1 cellular context compared by ENCODE assay signal in the genomic region with DNA sequence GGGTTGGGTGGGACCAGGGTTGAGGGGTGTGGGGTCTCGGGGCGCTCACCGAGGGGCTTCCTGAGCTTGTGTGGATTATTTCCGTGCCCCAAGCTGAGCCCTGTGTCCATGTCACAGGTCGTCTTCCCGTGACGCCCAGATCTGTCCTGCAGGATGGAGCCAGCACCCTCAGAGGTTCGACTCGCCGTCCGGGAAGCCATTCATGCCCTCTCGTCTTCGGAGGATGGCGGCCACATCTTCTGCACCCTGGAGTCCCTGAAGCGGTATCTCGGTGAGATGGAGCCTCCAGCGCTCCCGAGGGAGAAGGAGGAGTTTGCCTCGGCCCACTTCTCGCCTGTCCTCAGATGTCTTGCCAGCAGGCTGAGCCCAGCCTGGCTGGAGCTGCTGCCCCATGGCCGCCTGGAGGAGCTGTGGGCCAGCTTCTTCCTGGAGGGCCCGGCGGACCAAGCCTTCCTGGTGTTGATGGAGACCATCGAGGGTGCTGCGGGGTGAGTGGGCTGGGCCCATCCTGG.
TF ChIP-seq lines count a peak whose summit lies in the region.

No MANE protein-coding gene starts in this region.

TF ChIP-seq in H1, 55 proteins besides CTCF, POLR2A, EP300 and RAD21:
- TF ChIP-seq JUND (IDR thresholded peaks at IDR 0.05; ENCODE audit: low read length) (no peak), GABPA (IDR thresholded peaks at IDR 0.05; ENCODE audit: borderline replicate concordance, insufficient read depth, low read length) (peak; percentile 50; the same call in 1 of the 2 replicates)
